ENCODE assay signal across 1 cellular context in the genomic region with DNA sequence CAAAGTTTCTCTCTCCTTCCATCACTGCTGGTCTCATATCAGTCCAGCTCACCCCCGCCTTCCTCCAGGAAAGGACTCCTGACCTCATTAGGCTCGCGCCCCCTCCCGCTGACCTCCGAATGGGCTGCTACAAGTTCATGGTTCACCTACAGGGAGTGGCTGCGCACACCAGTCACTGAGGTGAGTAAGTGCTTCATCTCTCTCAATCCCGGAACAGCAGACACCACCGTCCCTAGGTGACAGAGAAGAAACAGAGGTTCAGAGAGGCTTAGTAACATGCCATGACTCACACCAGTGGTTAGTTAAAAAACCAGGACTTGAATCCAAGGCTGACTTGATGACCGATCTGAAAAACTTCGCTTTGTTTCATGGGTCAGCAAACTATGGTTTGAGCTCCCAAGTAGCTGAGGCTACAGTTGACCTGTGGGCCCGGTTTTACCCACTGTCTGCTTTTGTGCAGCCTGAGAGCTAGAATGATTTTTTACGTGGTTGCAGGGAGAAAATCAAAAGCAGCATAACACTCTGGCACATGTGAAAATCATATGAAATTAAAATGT.
TF ChIP-seq lines count a peak whose summit lies in the region.

No MANE protein-coding gene starts in this region.

TF ChIP-seq in GM23338, 12 proteins besides CTCF, POLR2A, EP300 and RAD21 (continued from another document):
- TF ChIP-seq, protein P1, sequence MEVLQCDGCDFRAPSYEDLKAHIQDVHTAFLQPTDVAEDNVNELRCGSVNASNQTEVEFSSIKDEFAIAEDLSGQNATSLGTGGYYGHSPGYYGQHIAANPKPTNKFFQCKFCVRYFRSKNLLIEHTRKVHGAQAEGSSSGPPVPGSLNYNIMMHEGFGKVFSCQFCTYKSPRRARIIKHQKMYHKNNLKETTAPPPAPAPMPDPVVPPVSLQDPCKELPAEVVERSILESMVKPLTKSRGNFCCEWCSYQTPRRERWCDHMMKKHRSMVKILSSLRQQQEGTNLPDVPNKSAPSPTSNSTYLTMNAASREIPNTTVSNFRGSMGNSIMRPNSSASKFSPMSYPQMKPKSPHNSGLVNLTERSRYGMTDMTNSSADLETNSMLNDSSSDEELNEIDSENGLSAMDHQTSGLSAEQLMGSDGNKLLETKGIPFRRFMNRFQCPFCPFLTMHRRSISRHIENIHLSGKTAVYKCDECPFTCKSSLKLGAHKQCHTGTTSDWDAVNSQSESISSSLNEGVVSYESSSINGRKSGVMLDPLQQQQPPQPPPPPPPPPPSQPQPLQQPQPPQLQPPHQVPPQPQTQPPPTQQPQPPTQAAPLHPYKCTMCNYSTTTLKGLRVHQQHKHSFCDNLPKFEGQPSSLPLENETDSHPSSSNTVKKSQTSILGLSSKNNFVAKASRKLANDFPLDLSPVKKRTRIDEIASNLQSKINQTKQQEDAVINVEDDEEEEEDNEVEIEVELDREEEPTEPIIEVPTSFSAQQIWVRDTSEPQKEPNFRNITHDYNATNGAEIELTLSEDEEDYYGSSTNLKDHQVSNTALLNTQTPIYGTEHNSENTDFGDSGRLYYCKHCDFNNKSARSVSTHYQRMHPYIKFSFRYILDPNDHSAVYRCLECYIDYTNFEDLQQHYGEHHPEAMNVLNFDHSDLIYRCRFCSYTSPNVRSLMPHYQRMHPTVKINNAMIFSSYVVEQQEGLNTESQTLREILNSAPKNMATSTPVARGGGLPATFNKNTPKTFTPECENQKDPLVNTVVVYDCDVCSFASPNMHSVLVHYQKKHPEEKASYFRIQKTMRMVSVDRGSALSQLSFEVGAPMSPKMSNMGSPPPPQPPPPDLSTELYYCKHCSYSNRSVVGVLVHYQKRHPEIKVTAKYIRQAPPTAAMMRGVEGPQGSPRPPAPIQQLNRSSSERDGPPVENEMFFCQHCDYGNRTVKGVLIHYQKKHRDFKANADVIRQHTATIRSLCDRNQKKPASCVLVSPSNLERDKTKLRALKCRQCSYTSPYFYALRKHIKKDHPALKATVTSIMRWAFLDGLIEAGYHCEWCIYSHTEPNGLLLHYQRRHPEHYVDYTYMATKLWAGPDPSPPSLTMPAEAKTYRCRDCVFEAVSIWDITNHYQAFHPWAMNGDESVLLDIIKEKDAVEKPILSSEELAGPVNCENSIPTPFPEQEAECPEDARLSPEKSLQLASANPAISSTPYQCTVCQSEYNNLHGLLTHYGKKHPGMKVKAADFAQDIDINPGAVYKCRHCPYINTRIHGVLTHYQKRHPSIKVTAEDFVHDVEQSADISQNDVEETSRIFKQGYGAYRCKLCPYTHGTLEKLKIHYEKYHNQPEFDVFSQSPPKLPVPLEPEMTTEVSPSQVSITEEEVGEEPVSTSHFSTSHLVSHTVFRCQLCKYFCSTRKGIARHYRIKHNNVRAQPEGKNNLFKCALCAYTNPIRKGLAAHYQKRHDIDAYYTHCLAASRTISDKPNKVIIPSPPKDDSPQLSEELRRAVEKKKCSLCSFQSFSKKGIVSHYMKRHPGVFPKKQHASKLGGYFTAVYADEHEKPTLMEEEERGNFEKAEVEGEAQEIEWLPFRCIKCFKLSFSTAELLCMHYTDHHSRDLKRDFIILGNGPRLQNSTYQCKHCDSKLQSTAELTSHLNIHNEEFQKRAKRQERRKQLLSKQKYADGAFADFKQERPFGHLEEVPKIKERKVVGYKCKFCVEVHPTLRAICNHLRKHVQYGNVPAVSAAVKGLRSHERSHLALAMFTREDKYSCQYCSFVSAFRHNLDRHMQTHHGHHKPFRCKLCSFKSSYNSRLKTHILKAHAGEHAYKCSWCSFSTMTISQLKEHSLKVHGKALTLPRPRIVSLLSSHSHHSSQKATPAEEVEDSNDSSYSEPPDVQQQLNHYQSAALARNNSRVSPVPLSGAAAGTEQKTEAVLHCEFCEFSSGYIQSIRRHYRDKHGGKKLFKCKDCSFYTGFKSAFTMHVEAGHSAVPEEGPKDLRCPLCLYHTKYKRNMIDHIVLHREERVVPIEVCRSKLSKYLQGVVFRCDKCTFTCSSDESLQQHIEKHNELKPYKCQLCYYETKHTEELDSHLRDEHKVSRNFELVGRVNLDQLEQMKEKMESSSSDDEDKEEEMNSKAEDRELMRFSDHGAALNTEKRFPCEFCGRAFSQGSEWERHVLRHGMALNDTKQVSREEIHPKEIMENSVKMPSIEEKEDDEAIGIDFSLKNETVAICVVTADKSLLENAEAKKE (CRISPR knock-in tag; IDR thresholded peaks at IDR 0.05): no peak
